ENCODE assay signal across 1 cellular context in the genomic region with DNA sequence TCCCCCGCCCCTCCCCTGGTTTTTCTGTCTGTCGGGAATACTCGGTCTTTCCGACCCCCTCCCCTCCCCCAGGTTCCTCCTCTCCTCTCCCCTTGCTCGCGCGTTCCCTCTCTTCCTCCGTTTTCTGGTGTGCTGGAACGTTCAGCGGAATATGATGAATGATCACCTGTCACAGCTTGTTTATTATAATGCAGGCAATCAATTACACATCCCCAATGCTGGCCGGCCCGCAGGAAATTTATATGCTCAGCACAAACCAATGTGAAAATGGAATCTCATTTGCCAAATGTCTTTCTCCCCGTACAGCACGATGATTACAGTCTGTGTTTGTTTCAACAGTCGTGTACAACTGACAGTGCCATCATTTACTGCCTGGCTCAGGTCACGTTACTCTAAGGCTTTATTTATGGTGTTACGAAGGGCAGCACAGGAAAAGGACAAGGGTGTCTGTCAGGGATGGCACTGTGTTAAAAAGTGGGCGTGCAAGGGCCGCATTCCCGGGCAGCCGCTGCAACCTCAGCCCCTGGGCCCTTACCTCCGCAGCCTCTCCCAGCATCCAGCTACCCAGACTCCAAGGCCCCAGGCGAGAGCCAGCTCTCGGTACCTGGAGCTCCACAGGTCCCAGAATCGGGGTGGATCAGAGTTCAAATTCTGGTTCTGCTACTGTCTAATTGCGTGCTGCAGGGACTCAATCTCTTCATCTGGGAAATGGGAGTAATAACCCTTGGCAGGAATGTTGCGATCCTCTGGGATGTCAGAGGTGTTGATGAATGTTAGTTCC.
TF ChIP-seq lines count a peak whose summit lies in the region.

No MANE protein-coding gene starts in this region.

TF ChIP-seq in K562, 482 proteins besides CTCF, POLR2A, EP300 and RAD21 (continued from another document):
- TF ChIP-seq, protein P1, sequence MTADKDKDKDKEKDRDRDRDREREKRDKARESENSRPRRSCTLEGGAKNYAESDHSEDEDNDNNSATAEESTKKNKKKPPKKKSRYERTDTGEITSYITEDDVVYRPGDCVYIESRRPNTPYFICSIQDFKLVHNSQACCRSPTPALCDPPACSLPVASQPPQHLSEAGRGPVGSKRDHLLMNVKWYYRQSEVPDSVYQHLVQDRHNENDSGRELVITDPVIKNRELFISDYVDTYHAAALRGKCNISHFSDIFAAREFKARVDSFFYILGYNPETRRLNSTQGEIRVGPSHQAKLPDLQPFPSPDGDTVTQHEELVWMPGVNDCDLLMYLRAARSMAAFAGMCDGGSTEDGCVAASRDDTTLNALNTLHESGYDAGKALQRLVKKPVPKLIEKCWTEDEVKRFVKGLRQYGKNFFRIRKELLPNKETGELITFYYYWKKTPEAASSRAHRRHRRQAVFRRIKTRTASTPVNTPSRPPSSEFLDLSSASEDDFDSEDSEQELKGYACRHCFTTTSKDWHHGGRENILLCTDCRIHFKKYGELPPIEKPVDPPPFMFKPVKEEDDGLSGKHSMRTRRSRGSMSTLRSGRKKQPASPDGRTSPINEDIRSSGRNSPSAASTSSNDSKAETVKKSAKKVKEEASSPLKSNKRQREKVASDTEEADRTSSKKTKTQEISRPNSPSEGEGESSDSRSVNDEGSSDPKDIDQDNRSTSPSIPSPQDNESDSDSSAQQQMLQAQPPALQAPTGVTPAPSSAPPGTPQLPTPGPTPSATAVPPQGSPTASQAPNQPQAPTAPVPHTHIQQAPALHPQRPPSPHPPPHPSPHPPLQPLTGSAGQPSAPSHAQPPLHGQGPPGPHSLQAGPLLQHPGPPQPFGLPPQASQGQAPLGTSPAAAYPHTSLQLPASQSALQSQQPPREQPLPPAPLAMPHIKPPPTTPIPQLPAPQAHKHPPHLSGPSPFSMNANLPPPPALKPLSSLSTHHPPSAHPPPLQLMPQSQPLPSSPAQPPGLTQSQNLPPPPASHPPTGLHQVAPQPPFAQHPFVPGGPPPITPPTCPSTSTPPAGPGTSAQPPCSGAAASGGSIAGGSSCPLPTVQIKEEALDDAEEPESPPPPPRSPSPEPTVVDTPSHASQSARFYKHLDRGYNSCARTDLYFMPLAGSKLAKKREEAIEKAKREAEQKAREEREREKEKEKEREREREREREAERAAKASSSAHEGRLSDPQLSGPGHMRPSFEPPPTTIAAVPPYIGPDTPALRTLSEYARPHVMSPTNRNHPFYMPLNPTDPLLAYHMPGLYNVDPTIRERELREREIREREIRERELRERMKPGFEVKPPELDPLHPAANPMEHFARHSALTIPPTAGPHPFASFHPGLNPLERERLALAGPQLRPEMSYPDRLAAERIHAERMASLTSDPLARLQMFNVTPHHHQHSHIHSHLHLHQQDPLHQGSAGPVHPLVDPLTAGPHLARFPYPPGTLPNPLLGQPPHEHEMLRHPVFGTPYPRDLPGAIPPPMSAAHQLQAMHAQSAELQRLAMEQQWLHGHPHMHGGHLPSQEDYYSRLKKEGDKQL (CRISPR knock-in tag; IDR thresholded peaks at IDR 0.05; ENCODE audit: borderline replicate concordance): no peak
- TF ChIP-seq YY1 (IDR thresholded peaks at IDR 0.05; ENCODE audit: borderline replicate concordance in 1 of 3, control insufficient read depth in 1 of 3, extremely low read depth in 1 of 3, insufficient read depth in 3 of 3, insufficient read length in 1 of 3, insufficient replicate concordance in 2 of 3, low read depth in 1 of 3, low read length in 2 of 3) (no peak), NR2F6 (CRISPR knock-in tag; IDR thresholded peaks at IDR 0.05) (no peak), ZNF830 (CRISPR knock-in tag; IDR thresholded peaks at IDR 0.05) (no peak), SMARCB1 (IDR thresholded peaks at IDR 0.05; ENCODE audit: insufficient read length, low read depth) (no peak), C11orf30 (IDR thresholded peaks at IDR 0.05; ENCODE audit: low read depth) (peak; percentile 33; the same call in 1 of the 2 replicates), ZNF639 (CRISPR knock-in tag; conservative IDR thresholded peaks at IDR 0.05 in 1 of 2, IDR thresholded peaks at IDR 0.05 in 1 of 2) (0 out of 4 replicates have a peak, but pooled peaks of 1 of the 2 experiments have one; percentile 7), IFI16 (CRISPR knock-in tag; IDR thresholded peaks at IDR 0.05) (no peak), WHSC1 (IDR thresholded peaks at IDR 0.05; ENCODE audit: low read length) (no peak), ADNP (tag; IDR thresholded peaks at IDR 0.05) (peak; percentile 45; the same call in 1 of the 2 replicates), SUPT5H (IDR thresholded peaks at IDR 0.05) (no peak), POLR2AphosphoS2 (IDR thresholded peaks at IDR 0.05; ENCODE audit: low read length) (no peak)
- TF ChIP-seq, protein P2, sequence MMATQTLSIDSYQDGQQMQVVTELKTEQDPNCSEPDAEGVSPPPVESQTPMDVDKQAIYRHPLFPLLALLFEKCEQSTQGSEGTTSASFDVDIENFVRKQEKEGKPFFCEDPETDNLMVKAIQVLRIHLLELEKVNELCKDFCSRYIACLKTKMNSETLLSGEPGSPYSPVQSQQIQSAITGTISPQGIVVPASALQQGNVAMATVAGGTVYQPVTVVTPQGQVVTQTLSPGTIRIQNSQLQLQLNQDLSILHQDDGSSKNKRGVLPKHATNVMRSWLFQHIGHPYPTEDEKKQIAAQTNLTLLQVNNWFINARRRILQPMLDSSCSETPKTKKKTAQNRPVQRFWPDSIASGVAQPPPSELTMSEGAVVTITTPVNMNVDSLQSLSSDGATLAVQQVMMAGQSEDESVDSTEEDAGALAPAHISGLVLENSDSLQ (IDR thresholded peaks at IDR 0.05): peak; percentile 75
- TF ChIP-seq, protein P3, sequence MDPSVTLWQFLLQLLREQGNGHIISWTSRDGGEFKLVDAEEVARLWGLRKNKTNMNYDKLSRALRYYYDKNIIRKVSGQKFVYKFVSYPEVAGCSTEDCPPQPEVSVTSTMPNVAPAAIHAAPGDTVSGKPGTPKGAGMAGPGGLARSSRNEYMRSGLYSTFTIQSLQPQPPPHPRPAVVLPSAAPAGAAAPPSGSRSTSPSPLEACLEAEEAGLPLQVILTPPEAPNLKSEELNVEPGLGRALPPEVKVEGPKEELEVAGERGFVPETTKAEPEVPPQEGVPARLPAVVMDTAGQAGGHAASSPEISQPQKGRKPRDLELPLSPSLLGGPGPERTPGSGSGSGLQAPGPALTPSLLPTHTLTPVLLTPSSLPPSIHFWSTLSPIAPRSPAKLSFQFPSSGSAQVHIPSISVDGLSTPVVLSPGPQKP (CRISPR knock-in tag; IDR thresholded peaks at IDR 0.05): no peak
- TF ChIP-seq, protein P4, sequence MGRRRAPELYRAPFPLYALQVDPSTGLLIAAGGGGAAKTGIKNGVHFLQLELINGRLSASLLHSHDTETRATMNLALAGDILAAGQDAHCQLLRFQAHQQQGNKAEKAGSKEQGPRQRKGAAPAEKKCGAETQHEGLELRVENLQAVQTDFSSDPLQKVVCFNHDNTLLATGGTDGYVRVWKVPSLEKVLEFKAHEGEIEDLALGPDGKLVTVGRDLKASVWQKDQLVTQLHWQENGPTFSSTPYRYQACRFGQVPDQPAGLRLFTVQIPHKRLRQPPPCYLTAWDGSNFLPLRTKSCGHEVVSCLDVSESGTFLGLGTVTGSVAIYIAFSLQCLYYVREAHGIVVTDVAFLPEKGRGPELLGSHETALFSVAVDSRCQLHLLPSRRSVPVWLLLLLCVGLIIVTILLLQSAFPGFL (CRISPR knock-in tag; IDR thresholded peaks at IDR 0.05): no peak
